24 cellular contexts compared by ENCODE assay signal in the genomic region with DNA sequence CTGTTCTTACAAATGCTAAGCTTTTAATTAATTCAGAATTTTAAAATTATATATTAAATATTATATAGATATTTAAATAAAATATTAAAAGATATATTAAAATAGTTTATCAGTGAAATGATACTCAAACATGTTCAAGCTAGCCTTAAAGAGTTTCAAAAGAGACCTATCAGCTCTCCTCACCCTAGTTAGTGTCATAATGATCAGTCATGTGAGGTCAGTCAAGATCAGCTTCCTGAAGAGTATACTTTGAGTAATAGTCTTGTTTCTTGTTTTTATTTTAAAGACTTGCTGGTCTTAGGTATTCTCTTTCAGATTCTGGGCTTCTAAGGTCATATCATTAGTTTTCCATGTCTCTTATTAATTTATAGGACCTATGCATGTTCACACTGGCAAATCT.
"Had no signal": no experiment of that assay in that cellular context is flagged by ENCODE, and none has a peak within 500 bp of the region (broad histone marks: within the 10 kb centered on the region; RNA-seq: fewer than 3 reads in every experiment).

No MANE protein-coding gene starts in this region.

- H3K4me1 ChIP-seq: neural progenitor cell, parathyroid adenoma, psoas muscle, right lobe of liver, sigmoid colon, stomach, thyroid gland, tibial nerve, upper lobe of left lung, vagina had no signal

- H3K27ac ChIP-seq: neural progenitor cell, ovary, parathyroid adenoma, psoas muscle, right lobe of liver, sigmoid colon, stomach, thoracic aorta, thyroid gland, tibial nerve, upper lobe of left lung, vagina had no signal

- H3K27me3 ChIP-seq: neural progenitor cell, ovary, right lobe of liver, sigmoid colon, stomach, thyroid gland, tibial nerve, upper lobe of left lung, vagina had no signal

- ATAC-seq: psoas muscle; right cardiac atrium; right lobe of liver; stimulated activated effector memory CD8-positive, alpha-beta T cell treated with anti-CD3 and anti-CD28 coated beads, Interleukin-12 subunit alpha, Interleukin-12 subunit beta, amount 100 ng/mL, for 72 hours; stimulated activated naive B cell treated with anti-CD40 and anti-IgM and Interleukin-4, amounts not matched to agents 10 μg/mL and 1 μg/mL and 100 μg/mL, for 72 hours had no signal

- DNase-seq: occipital lobe; ovary; posterior cingulate gyrus; psoas muscle; right cardiac atrium; right lobe of liver; sigmoid colon; small intestine; stimulated activated CD4-positive, alpha-beta T cell treated with anti-CD3 and anti-CD28 coated beads, Interleukin-15, amount 100 ng/mL, for 24 hours; stimulated activated CD4-positive, alpha-beta T cell treated with anti-CD3 and anti-CD28 coated beads, Interleukin-2, amount 100 ng/mL, for 24 hours; stimulated activated CD4-positive, alpha-beta T cell treated with anti-CD3 and anti-CD28 coated beads, Interleukin-2, amount 100 ng/mL, for 48 hours; stimulated activated CD4-positive, alpha-beta T cell treated with anti-CD3 and anti-CD28 coated beads, Interleukin-4, amount 100 ng/mL, for 24 hours; stimulated activated naive B cell treated with anti-CD40 and anti-IgM and Interleukin-4, amounts not matched to agents 10 μg/mL and 1 μg/mL and 100 μg/mL, for 72 hours; stimulated activated naive CD4-positive, alpha-beta T cell treated with Interleukin-2 at 50 U/mL for 16 hours; stomach; thyroid gland; upper lobe of left lung had no signal

- FAIRE-seq: small intestine, urothelium cell line had no signal

- H3K9me3 ChIP-seq: ovary, psoas muscle, right lobe of liver, sigmoid colon, stomach, thoracic aorta, thyroid gland, tibial nerve, upper lobe of left lung, vagina had no signal

- H3K36me3 ChIP-seq: ovary had no signal

- H3K4me3 ChIP-seq: neural progenitor cell, ovary, psoas muscle, right lobe of liver, sigmoid colon, stomach, thoracic aorta, thyroid gland, tibial nerve, upper lobe of left lung, vagina had no signal
